In the genomic region with DNA sequence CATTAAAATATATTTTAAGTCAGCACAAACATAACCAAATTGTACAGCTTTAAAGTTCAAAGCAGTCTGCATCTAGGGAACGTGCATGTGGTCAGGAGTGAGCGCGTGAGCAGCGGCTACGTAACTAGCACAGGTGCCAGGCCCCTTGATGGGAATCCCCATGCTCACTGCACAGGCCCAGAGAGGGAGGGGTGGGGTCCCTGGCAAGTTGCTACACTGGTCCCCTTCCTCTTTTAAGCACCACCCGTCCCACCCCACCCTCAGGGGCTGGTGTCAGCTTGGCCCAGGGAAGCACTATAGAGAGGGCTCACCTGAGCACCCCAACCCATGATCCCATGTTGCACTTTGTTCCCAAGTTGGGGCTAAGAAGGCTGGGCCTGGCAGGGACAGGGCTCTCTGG, we compare ENCODE assay signal across 8 cellular contexts. TPM values are rescaled to one million over a fixed set of nuclear protein-coding genes. Genes with fewer than 3 reads are reported as not detected.
DNase-seq lines count a peak whose midpoint lies in the region; ATAC-seq and TF ChIP-seq lines count a peak whose summit lies in the region.

No MANE protein-coding gene starts in this region.

- BruUV-seq in A673 (replicated peaks; lab: Mats Ljungman, UMichigan), result no TSS peak

- WGBS in thymus, result 20% methylated on average over 6 of the region's 6 CpGs

- CTCF ChIA-PET in A673 (lab: Charles Lee), result interaction anchor here (1.0 kb wide), 1 partner anchor 185 kb away, joined by 3 read pairs; no protein-coding TSS in a partner anchor

- peaks cover 24% of the 10 kb centered on the region for H3K4me1 Mint-ChIP-seq in HFFc6 (ENCODE audit: low read depth)

- TF ChIP-seq CTCF in A673 (conservative IDR thresholded peaks at IDR 0.05; ENCODE audit: low read depth, low read length), result no peak
- no peak for TF ChIP-seq CTCF in HFFc6 (IDR thresholded peaks at IDR 0.05)

- no peak for DNase-seq in A673 (ENCODE audit: low spot score)
- DNase-seq in HFFc6, result no peak
- DNase-seq in amniotic epithelial cell (ENCODE audit: low read depth), result peak; percentile 22
- no peak for DNase-seq in mucosa of gallbladder (ENCODE audit: low spot score)
- DNase-seq in T1000 (lab: John Stamatoyannopoulos, UW), result no peak

- peaks cover 16% of the 10 kb centered on the region for H3K27me3 Mint-ChIP-seq in HFFc6 (ENCODE audit: insufficient read depth)

- H3K27me3 ChIP-seq in A673 (replicated peaks; ENCODE audit: insufficient read depth, low read depth, low read length, poor library complexity) (no peaks in the 10 kb centered on the region), layer of hippocampus (ENCODE audit: control insufficient read depth, insufficient read depth, low read length) (no peaks in the 10 kb centered on the region), thymus (ENCODE audit: control insufficient read depth, insufficient read depth) (no peaks in the 10 kb centered on the region)

- H3K27ac Mint-ChIP-seq in HFFc6, result peak overlapping the region; percentile 98

- intact Hi-C loops in A673 (cut with micrococcal nuclease; ENCODE audit: unreplicated experiment), result loop anchor here (10.0 kb wide), 1 partner anchor 120 kb away; no protein-coding TSS in a partner anchor

- H3K4me3 ChIP-seq in A673 (ENCODE audit: low read depth, low read length, poor library complexity, severe bottlenecking) (peak overlapping the region; percentile 83), thymus (ENCODE audit: low read length) (peak overlapping the region; percentile 88)

- H3K27ac ChIP-seq in A673 (ENCODE audit: low read depth, low read length, poor library complexity, severe bottlenecking) (peak overlapping the region; percentile 85), layer of hippocampus (ENCODE audit: low read depth, low read length) (peak overlapping the region; percentile 64), thymus (ENCODE audit: low read depth) (no peak overlapping the region)

- H3K9me3 Mint-ChIP-seq in HFFc6, result no peaks in the 10 kb centered on the region

- H3K4me1 ChIP-seq in A673 (ENCODE audit: insufficient read depth, low read length, poor library complexity, severe bottlenecking) (no peaks in the 10 kb centered on the region), thymus (ENCODE audit: control insufficient read depth, insufficient read depth, low read length) (peaks cover 11% of the 10 kb centered on the region)

- peaks cover 5% of the 10 kb centered on the region for H3K36me3 ChIP-seq in A673 (ENCODE audit: insufficient read depth, low read length, poor library complexity, severe bottlenecking)
- peaks cover 47% of the 10 kb centered on the region for H3K36me3 ChIP-seq in thymus (ENCODE audit: control insufficient read depth, insufficient read depth)

- POLR2A ChIA-PET in A673 (lab: Charles Lee; ENCODE audit: low non-redundant PET), result no interaction called here

- peaks cover 25% of the 10 kb centered on the region; the same call in 1 of the 2 replicates for H3K36me3 Mint-ChIP-seq in HFFc6 (ENCODE audit: low read depth)

- peak overlapping the region; percentile 97 for H3K4me3 Mint-ChIP-seq in HFFc6

- ATAC-seq in GM18909 (IDR thresholded peaks at IDR 0.05; ENCODE audit: poor library complexity, unreplicated experiment), result no peak

- H3K9me3 ChIP-seq in A673 (ENCODE audit: low read depth, low read length, poor library complexity, severe bottlenecking), result no peaks in the 10 kb centered on the region
- H3K9me3 ChIP-seq in thymus (ENCODE audit: control insufficient read depth), result no peaks in the 10 kb centered on the region

RNA-seq across cellular contexts. Expression of gene GMPPB, which starts 0.8 kb away (rescaled TPM):
- 15.2 and 16.6 TPM in 2 replicates for total RNA-seq in A673 (2021)
- 10 to 100 TPM; 30.5 to 39.4 (median 34.8) TPM for total RNA-seq in HFFc6 (2021; fragmentation: NEBNext Ultra II Directional; extraction: Animal tissue kit (Norgen Biotek cat#: 25700))
- polyA plus RNA-seq in thymus, result 13.2 TPM
- total RNA-seq in mucosa of gallbladder, result 51.9 TPM

RNA-seq across cellular contexts. Expression of gene AMIGO3, which starts 5.1 kb away (rescaled TPM):
- total RNA-seq in A673 (2021) (0.28 TPM in 1 of 2 replicates, not detected in the other), mucosa of gallbladder (0.43 TPM)
- under 1 TPM in 2 of 6 experiments, not detected in 4; 0.43 to 0.61 TPM for total RNA-seq in HFFc6 (2021; fragmentation: NEBNext Ultra II Directional; extraction: Animal tissue kit (Norgen Biotek cat#: 25700))
- polyA plus RNA-seq in thymus, result 2.0 TPM

RNA-seq across cellular contexts. Expression of gene RNF123, which starts 35.2 kb away (rescaled TPM):
- total RNA-seq in A673 (2021), result 31.0 and 31.5 TPM in 2 replicates
- 10 to 100 TPM; 35.3 to 44.2 (median 39.8) TPM for total RNA-seq in HFFc6 (2021; fragmentation: NEBNext Ultra II Directional; extraction: Animal tissue kit (Norgen Biotek cat#: 25700))
- polyA plus RNA-seq in thymus, result 23.7 TPM
- 55.6 TPM for total RNA-seq in mucosa of gallbladder

RNA-seq across cellular contexts. Expression of gene MST1, which starts 35.3 kb away (rescaled TPM):
- total RNA-seq in A673 (2021) (3.7 and 4.5 TPM in 2 replicates), mucosa of gallbladder (45.5 TPM)
- 1 to 10 TPM; 3.4 to 7.4 (median 4.8) TPM for total RNA-seq in HFFc6 (2021; fragmentation: NEBNext Ultra II Directional; extraction: Animal tissue kit (Norgen Biotek cat#: 25700))
- 90.3 TPM for polyA plus RNA-seq in thymus

RNA-seq across cellular contexts. Expression of gene APEH, which starts 50.4 kb away (rescaled TPM):
- 64.9 and 67.4 TPM in 2 replicates for total RNA-seq in A673 (2021)
- total RNA-seq in HFFc6 (2021; fragmentation: NEBNext Ultra II Directional; extraction: Animal tissue kit (Norgen Biotek cat#: 25700)), result 100 to 1,000 TPM in 5 of 6 experiments, 10 to 100 TPM in 1; 98.5 to 126 (median 112) TPM
- polyA plus RNA-seq in thymus, result 45.8 TPM
- total RNA-seq in mucosa of gallbladder, result 128 TPM
